In genomic region chr21:45973475-45974072, GRCh38 we compare ENCODE assay signal across 7 cellular contexts. TPM values are rescaled to one million over a fixed set of nuclear protein-coding genes. Genes with fewer than 3 reads are reported as not detected.
DNase-seq lines count a peak whose midpoint lies in the region; ATAC-seq, FAIRE-seq and TF ChIP-seq lines count a peak whose summit lies in the region.

No MANE protein-coding gene starts in this region.

- peak overlapping the region; percentile 81 for H3K27ac ChIP-seq in WERI-Rb-1
- peak overlapping the region; percentile 83 to 99 for H3K27ac ChIP-seq in breast epithelium
- peak overlapping the region; percentile 61 to 88 (median 86) for H3K27ac ChIP-seq in spleen

- H3K9me3 ChIP-seq in WERI-Rb-1 (ENCODE audit: severe bottlenecking) (peaks cover 3% of the 10 kb centered on the region), breast epithelium (no peaks in the 10 kb centered on the region), spleen (no peaks in the 10 kb centered on the region)

- DNase-seq in GM18507 (ENCODE audit: extremely low spot score, insufficient read length, low read depth) = peak; percentile 64
- peak; percentile 80 for DNase-seq in NB4 (ENCODE audit: low read depth)
- peak; percentile 88 for DNase-seq in WERI-Rb-1
- DNase-seq in breast epithelium (ENCODE audit: low spot score in 2 of 2) = peak; percentile 69 to 71
- peak; percentile 87 for DNase-seq in iris pigment epithelial cell (ENCODE audit: low read depth)
- peak; percentile 90 for DNase-seq in spleen

- intact Hi-C loops in breast epithelium (cut with DNase I; ENCODE audit: low total_unique reads) = no loop called here
- intact Hi-C loops in spleen (cut with DNase I; ENCODE audit: low total_unique reads) = no loop called here

- ATAC-seq in HG02973 (IDR thresholded peaks at IDR 0.05; ENCODE audit: unreplicated experiment) = no peak

- TF ChIP-seq CTCF in NB4 (IDR thresholded peaks at IDR 0.05; ENCODE audit: low read depth, low read length) = peak; percentile 74
- peak; percentile 83 for TF ChIP-seq CTCF in WERI-Rb-1 (IDR thresholded peaks at IDR 0.05; ENCODE audit: low read depth, low read length)
- peak; percentile 39 to 63 (median 62) for TF ChIP-seq CTCF in breast epithelium (IDR thresholded peaks at IDR 0.05)
- peak; percentile 19 to 78 (median 70) for TF ChIP-seq CTCF in spleen (IDR thresholded peaks at IDR 0.05 in 8 of 11, conservative IDR thresholded peaks at IDR 0.05 in 3 of 11)

- no peak for FAIRE-seq in GM18507 (lab: Jason Lieb, UNC)

- H3K27me3 ChIP-seq in WERI-Rb-1 (ENCODE audit: insufficient read depth, low read depth, severe bottlenecking) (no peaks in the 10 kb centered on the region), breast epithelium (no peaks in the 10 kb centered on the region), spleen (replicated peaks in 1 of 7) (peaks cover 0 to 81% (median 35%) of the 10 kb centered on the region in 7 donors)

- H3K4me3 ChIP-seq in NB4 (ENCODE audit: low read depth, low read length) (no peak overlapping the region), WERI-Rb-1 (ENCODE audit: low read depth, low read length) (peak overlapping the region; percentile 64), breast epithelium (peak overlapping the region; percentile 49 to 83 (median 60)), spleen (peak overlapping the region; percentile 42 to 72 (median 48))

- H3K36me3 ChIP-seq in WERI-Rb-1 = no peaks in the 10 kb centered on the region
- no peaks in the 10 kb centered on the region for H3K36me3 ChIP-seq in breast epithelium
- no peaks in the 10 kb centered on the region for H3K36me3 ChIP-seq in spleen

- peaks cover 16 to 23% of the 10 kb centered on the region in 2 donors for H3K4me1 ChIP-seq in breast epithelium
- H3K4me1 ChIP-seq in spleen = peaks cover 23 to 57% (median 46%) of the 10 kb centered on the region in 6 donors

- TF ChIP-seq POLR2A in NB4 (IDR thresholded peaks at IDR 0.05; ENCODE audit: extremely low read depth, insufficient read length) (peak; percentile 18), breast epithelium (IDR thresholded peaks at IDR 0.05) (no peak), spleen (IDR thresholded peaks at IDR 0.05) (no peak)

- WGBS in spleen, 5 donors = 1 to 3% (median 1%) methylated on average over 23 to 38 of the region's 38 CpGs

RNA-seq across cellular contexts. Expression of gene COL6A1, which starts 8.0 kb away (rescaled TPM):
- total RNA-seq in breast epithelium (100 to 1,000 TPM; 137 to 527 (median 201) TPM), spleen (100 to 1,000 TPM in 6 of 7 donors, 10 to 100 TPM in 1; 76.5 to 190 (median 139) TPM)
- 100 to 1,000 TPM in 2 of 3 donors, 10 to 100 TPM in 1; 85.7 to 152 (median 119) TPM for polyA plus RNA-seq in spleen
